ENCODE assay signal across 2 cellular contexts in the genomic region with DNA sequence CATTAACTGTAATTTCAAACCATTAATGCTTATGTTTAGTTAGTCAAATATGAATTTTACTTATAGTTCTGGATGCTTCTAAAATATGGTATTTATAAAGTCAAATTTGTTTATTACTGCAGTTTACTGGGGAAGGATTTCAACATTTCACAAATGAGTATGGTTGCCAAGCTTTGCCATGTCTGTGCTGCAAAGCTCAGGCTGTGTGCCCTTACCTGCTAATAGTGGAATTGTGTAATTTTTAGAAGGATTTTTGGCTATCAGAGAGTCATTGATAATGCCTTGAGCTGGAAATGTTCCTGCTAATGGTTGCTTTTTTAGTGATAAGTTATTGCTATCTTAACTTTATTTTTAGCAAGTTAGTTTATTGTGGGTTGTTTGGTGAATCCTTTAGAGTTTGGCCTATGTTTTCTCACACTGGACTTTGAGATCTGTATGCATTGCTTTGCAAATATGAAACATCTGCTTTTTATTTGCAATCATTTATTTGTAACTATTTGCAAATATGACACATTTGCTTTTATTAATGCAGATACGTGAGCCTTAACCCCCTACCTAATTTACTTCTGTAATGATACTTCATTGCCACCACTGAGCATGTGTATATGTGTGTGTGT.
TF ChIP-seq lines count a peak whose summit lies in the region.

No MANE protein-coding gene starts in this region.

TF ChIP-seq in SK-N-SH, 30 proteins besides CTCF, POLR2A, EP300 and RAD21:
- TF ChIP-seq JUND (IDR thresholded peaks at IDR 0.05) (no peak), TCF12 (IDR thresholded peaks at IDR 0.05) (peak; percentile 34; the same call in 1 of the 2 replicates), GABPA (IDR thresholded peaks at IDR 0.05; ENCODE audit: low read depth) (no peak)

TF ChIP-seq in SK-N-SH treated with all-trans-retinoic acid at 6 μM for 48 hours, 23 proteins besides CTCF, POLR2A, EP300 and RAD21:
- TF ChIP-seq RARB (CRISPR knock-in tag; IDR thresholded peaks at IDR 0.05) = no peak
TF ChIP-seq in SK-N-SH treated with all-trans-retinoic acid at 6 μM for 48 hours: peak in this region for 0.
